In the genomic region with DNA sequence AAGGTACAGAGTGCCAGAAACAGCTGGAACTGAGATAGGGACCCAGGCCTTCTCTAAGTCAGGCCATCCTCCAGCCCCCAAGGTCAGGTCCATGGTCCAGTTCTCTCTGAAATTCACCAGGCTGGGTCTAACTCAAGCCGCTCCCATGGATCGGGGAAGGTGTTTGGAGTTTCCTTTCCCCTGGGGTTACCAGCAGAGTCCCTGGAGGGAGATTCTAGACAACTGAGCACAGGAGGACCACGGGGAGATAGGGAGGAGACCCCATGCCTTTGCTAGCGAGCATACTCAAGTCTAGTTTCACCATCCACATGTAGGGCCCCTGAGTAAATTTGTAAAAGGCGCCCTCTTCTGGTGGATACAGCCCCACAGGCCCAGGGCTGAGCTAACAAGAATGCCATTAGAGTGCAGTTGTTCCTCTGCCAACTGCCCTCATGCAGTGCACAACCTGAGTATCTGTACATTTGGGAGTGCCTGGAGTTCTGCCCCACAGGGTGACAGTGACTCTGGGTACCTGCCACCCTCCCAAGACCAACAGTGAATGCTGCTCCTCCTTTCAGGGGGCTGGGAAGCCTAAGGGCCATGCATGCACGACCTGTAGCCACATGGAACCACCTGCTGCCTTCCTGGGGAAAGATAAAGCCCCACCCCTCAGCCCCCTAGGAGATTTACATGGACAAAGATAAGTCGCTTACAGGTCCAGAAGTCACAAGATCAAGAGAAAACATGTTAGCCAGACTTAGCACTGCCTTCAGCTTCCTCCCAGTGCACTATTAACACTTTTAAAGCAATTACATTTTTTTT, we compare ENCODE assay signal across 8 cellular contexts.
DNase-seq lines count a peak whose midpoint lies in the region; ATAC-seq and TF ChIP-seq lines count a peak whose summit lies in the region.

No MANE protein-coding gene starts in this region.

- H3K9me2 ChIP-seq in MM.1S (replicated peaks; ENCODE audit: insufficient read depth, low read length): no peaks in the 10 kb centered on the region

- H3K36me3 ChIP-seq in BE2C (no peaks in the 10 kb centered on the region), MM.1S (replicated peaks; ENCODE audit: insufficient read depth, low read length) (no peaks in the 10 kb centered on the region), vagina (no peaks in the 10 kb centered on the region)

- H3K9ac ChIP-seq in MM.1S (ENCODE audit: low read length): no peak overlapping the region

- intact Hi-C loops in vagina (cut with DNase I): no loop called here

- H3F3A ChIP-seq in MM.1S (ENCODE audit: insufficient read depth, low read length): no peaks in the 10 kb centered on the region

- TF ChIP-seq CTCF in BE2C (IDR thresholded peaks at IDR 0.05; ENCODE audit: low read depth, low read length) (peak; percentile 71), MM.1S (IDR thresholded peaks at IDR 0.05; ENCODE audit: low read length) (peak; percentile 68), VCaP (conservative IDR thresholded peaks at IDR 0.05) (peak; percentile 89), cardiac fibroblast (IDR thresholded peaks at IDR 0.05; ENCODE audit: low read depth, low read length) (peak; percentile 85), vagina (IDR thresholded peaks at IDR 0.05) (peak in 1 of 3 experiments; percentile 45)

- peaks cover 95% of the 10 kb centered on the region for H3K79me2 ChIP-seq in MM.1S (ENCODE audit: low read length)

- no peak overlapping the region for H3K4me2 ChIP-seq in MM.1S (ENCODE audit: low read depth, low read length)

- ATAC-seq in GM18861 (IDR thresholded peaks at IDR 0.05; ENCODE audit: unreplicated experiment): peak; percentile 29

- H3K9me3 ChIP-seq in BE2C (no peaks in the 10 kb centered on the region), MM.1S (replicated peaks; ENCODE audit: insufficient read depth, low read length) (no peaks in the 10 kb centered on the region), vagina (no peaks in the 10 kb centered on the region)

- H2AFZ ChIP-seq in MM.1S (ENCODE audit: low read length): no peak overlapping the region

- H3K27me3 ChIP-seq in BE2C: no peaks in the 10 kb centered on the region
- H3K27me3 ChIP-seq in MM.1S (replicated peaks; ENCODE audit: insufficient read depth, low read length): no peaks in the 10 kb centered on the region
- H3K27me3 ChIP-seq in vagina: no peaks in the 10 kb centered on the region

- no peak overlapping the region for H3K4me3 ChIP-seq in BE2C (ENCODE audit: low read depth, low read length)
- no peak overlapping the region for H3K4me3 ChIP-seq in MM.1S (ENCODE audit: low read length)
- H3K4me3 ChIP-seq in cardiac fibroblast (replicated peaks in 1 of 2; ENCODE audit: low read depth in 2 of 2, low read length in 2 of 2): no peak overlapping the region
- H3K4me3 ChIP-seq in vagina: no peak overlapping the region

- H4K20me1 ChIP-seq in MM.1S (ENCODE audit: insufficient read depth, low read length): peaks cover 6% of the 10 kb centered on the region; the same call in 1 of the 2 replicates

- H3K4me1 ChIP-seq in BE2C (peaks cover 6% of the 10 kb centered on the region), MM.1S (ENCODE audit: low read length) (peaks cover 31% of the 10 kb centered on the region), vagina (peaks cover 7% of the 10 kb centered on the region)

- H3K27ac ChIP-seq in MM.1S (ENCODE audit: low read length): no peak overlapping the region
- peak overlapping the region; percentile 94 for H3K27ac ChIP-seq in VCaP
- no peak overlapping the region for H3K27ac ChIP-seq in vagina

- DNase-seq in BE2C (peak; percentile 57), MM.1S (peak; percentile 35), cardiac fibroblast (ENCODE audit: low read depth in 2 of 2) (peak; percentile 78 to 83), left kidney (ENCODE audit: low read depth, low spot score) (peak; percentile 85), vagina (ENCODE audit: extremely low spot score in 2 of 2) (no peak)
- peak; percentile 44 to 53 for DNase-seq in stimulated activated CD4-positive, alpha-beta T cell treated with anti-CD3 and anti-CD28 coated beads, Interleukin-4, amount 100 ng/mL, for 4 hours

- no peak for TF ChIP-seq POLR2A in vagina (IDR thresholded peaks at IDR 0.05)

Comparison
In these comparisons a context has a peak if more than half of its experiments do, and no peak if none do; other contexts are left out.
1. DNase-seq: peak in BE2C (single experiment), MM.1S (single experiment), cardiac fibroblast (2 of 2), left kidney (single experiment) and stimulated activated CD4-positive, alpha-beta T cell treated with anti-CD3 and anti-CD28 coated beads, Interleukin-4, amount 100 ng/mL, for 4 hours (2 of 2); none in vagina (0 of 2).